28 cellular contexts compared by ENCODE assay signal in genomic region chr2:97676620-97677019, GRCh38. TPM values are rescaled to one million over a fixed set of nuclear protein-coding genes. Genes with fewer than 3 reads are reported as not detected.
"Had no signal": no experiment of that assay in that cellular context is flagged by ENCODE, and none has a peak within 500 bp of the region (broad histone marks: within the 10 kb centered on the region; RNA-seq: fewer than 3 reads in every experiment).

No MANE protein-coding gene starts in this region.

- H3K9me3 ChIP-seq: breast epithelium, lower lobe of right lung, pancreas, thoracic aorta, vagina had no signal

- H3K27ac Mint-ChIP-seq: activated CD4-positive, alpha-beta T cell treated with anti-CD3 and anti-CD28 coated beads, Interleukin-2, amount 10 ng/mL, durations not matched to agents 7 days and 5 days; endodermal cell; naive thymus-derived CD8-positive, alpha-beta T cell; T-helper 2 cell treated with Interferon-gamma antibody and Interleukin-4, amounts not matched to agents 5 μg/mL and 100 μg/mL, for 36 hours; type B pancreatic cell had no signal

- H3K9me3 Mint-ChIP-seq: activated CD4-positive, alpha-beta T cell treated with anti-CD3 and anti-CD28 coated beads, Interleukin-2, amount 10 ng/mL, durations not matched to agents 7 days and 5 days; activated T-cell treated with anti-CD3 and anti-CD28 coated beads, Interleukin-2, amount 50 U/mL, for 4 hours; T-helper 2 cell treated with Interferon-gamma antibody and Interleukin-4, amounts not matched to agents 5 μg/mL and 100 μg/mL, for 36 hours; type B pancreatic cell had no signal

- H3K27me3 ChIP-seq: breast epithelium, esophagus muscularis mucosa, foreskin keratinocyte, heart right ventricle, pancreas, vagina had no signal

- H3K27ac ChIP-seq: breast epithelium, esophagus muscularis mucosa, foreskin keratinocyte, heart right ventricle, lower lobe of right lung, pancreas, psoas muscle, thoracic aorta, vagina had no signal

- H3K4me1 ChIP-seq: breast epithelium, esophagus muscularis mucosa, foreskin keratinocyte, heart right ventricle, lower lobe of right lung, pancreas, psoas muscle, vagina had no signal

- H3K4me3 Mint-ChIP-seq: activated CD4-positive, alpha-beta T cell treated with anti-CD3 and anti-CD28 coated beads, Interleukin-2, amount 10 ng/mL, durations not matched to agents 7 days and 5 days; activated T-cell treated with anti-CD3 and anti-CD28 coated beads, Interleukin-2, amount 50 U/mL, for 4 hours; endodermal cell; naive thymus-derived CD8-positive, alpha-beta T cell; neural crest cell; T-helper 2 cell treated with Interferon-gamma antibody and Interleukin-4, amounts not matched to agents 5 μg/mL and 100 μg/mL, for 36 hours; type B pancreatic cell had no signal

- FAIRE-seq: pancreas had no signal

- H3K36me3 ChIP-seq: breast epithelium, heart right ventricle, lower lobe of right lung, pancreas, thoracic aorta, vagina had no signal

- H3K4me1 Mint-ChIP-seq: naive thymus-derived CD8-positive, alpha-beta T cell; neural crest cell had no signal

- H3K27me3 Mint-ChIP-seq: activated CD4-positive, alpha-beta T cell treated with anti-CD3 and anti-CD28 coated beads, Interleukin-2, amount 10 ng/mL, durations not matched to agents 7 days and 5 days; type B pancreatic cell had no signal

- H3K4me3 ChIP-seq: breast epithelium, esophagus muscularis mucosa, heart right ventricle, lower lobe of right lung, pancreas, psoas muscle, thoracic aorta, vagina had no signal

- ATAC-seq: foreskin keratinocyte; heart right ventricle; left lobe of liver; lower lobe of right lung; naive thymus-derived CD8-positive, alpha-beta T cell; pancreas; psoas muscle had no signal

- DNase-seq: activated CD4-positive, alpha-beta T cell treated with anti-CD3 and anti-CD28 coated beads, Interleukin-2, amount 10 ng/mL, durations not matched to agents 7 days and 5 days; activated CD8-positive, alpha-beta memory T cell treated with anti-CD3 and anti-CD28 coated beads for 24 hours; activated CD8-positive, alpha-beta memory T cell treated with anti-CD3 and anti-CD28 coated beads, Interleukin-2, amount 50 U/mL, for 48 hours; activated effector memory CD4-positive, alpha-beta T cell treated with Interleukin-2 at 50 U/mL for 16 hours; activated naive CD4-positive, alpha-beta T cell treated with Interleukin-2 at 50 U/mL for 16 hours; activated T-cell treated with anti-CD3 and anti-CD28 coated beads, Interleukin-2, amount 50 U/mL, for 4 hours; central memory CD4-positive, alpha-beta T cell; endodermal cell; foreskin keratinocyte; heart right ventricle; kidney glomerular epithelial cell; lower lobe of right lung; mesenchymal stem cell; naive thymus-derived CD8-positive, alpha-beta T cell; nucleus accumbens; pancreas; psoas muscle; stimulated activated CD4-positive, alpha-beta T cell treated with anti-CD3 and anti-CD28 coated beads, Interleukin-15, amount 100 ng/mL, for 24 hours; stimulated activated CD4-positive, alpha-beta T cell treated with anti-CD3 and anti-CD28 coated beads, Interleukin-2, amount 100 ng/mL, for 24 hours; stimulated activated naive CD4-positive, alpha-beta T cell had no signal

RNA-seq across cellular contexts. Expression of gene ZAP70, which starts 36.8 kb away (rescaled TPM):
- total RNA-seq: foreskin keratinocyte had no signal
